In the genomic region with DNA sequence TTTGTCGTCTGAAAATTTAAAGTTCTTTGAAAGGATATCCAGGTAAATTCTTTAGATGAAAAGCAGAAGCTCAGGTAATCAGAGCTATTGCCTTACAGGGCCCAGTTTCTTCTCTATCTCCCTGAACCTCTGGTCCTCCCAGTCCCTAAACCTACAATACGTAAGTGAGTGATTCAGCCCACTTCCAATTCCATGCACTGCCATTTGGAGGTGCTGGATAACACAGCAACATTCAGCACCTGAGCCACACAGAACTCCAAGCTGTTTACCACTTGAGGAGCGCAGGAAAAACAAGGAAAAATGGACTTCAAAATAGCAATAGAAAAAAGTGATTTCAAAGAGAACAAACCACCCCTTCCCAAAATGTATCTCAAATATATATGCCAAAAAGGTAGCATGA, we compare ENCODE assay signal across 13 cellular contexts.
"Had no signal": no experiment of that assay in that cellular context is flagged by ENCODE, and none has a peak within 500 bp of the region (broad histone marks: within the 10 kb centered on the region; RNA-seq: fewer than 3 reads in every experiment).

No MANE protein-coding gene starts in this region.

- H3K9me3 Mint-ChIP-seq: activated T-helper 1 cell treated with anti-CD3 and anti-CD28 coated beads, Interleukin-12 subunit alpha, Interleukin-12 subunit beta, Interleukin-2, Interleukin-4 antibody, amounts not matched to agents 30 ng/mL and 10 ng/mL and 1 ng/mL, durations not matched to agents 14 hours and 24 hours and 36 hours had no signal

- H3K4me3 ChIP-seq: cardiac muscle cell, gastrocnemius medialis, stomach, thoracic aorta had no signal

- H3K36me3 Mint-ChIP-seq: mesothelial cell of epicardium had no signal

- H3K4me1 Mint-ChIP-seq: mesothelial cell of epicardium had no signal

- H3K27ac ChIP-seq: cardiac muscle cell, gastrocnemius medialis, stomach, thoracic aorta had no signal

- H3K27ac Mint-ChIP-seq: activated CD8-positive, alpha-beta T cell treated with anti-CD3 and anti-CD28 coated beads, Interleukin-2, amount 10 ng/mL, durations not matched to agents 7 days and 5 days; activated T-helper 1 cell treated with anti-CD3 and anti-CD28 coated beads, Interleukin-12 subunit alpha, Interleukin-12 subunit beta, Interleukin-2, Interleukin-4 antibody, amounts not matched to agents 30 ng/mL and 10 ng/mL and 1 ng/mL, durations not matched to agents 14 hours and 24 hours and 36 hours; mesothelial cell of epicardium had no signal

- H3K4me3 Mint-ChIP-seq: activated CD8-positive, alpha-beta T cell treated with anti-CD3 and anti-CD28 coated beads, Interleukin-2, amount 10 ng/mL, durations not matched to agents 7 days and 5 days; activated T-helper 1 cell treated with anti-CD3 and anti-CD28 coated beads, Interleukin-12 subunit alpha, Interleukin-12 subunit beta, Interleukin-2, Interleukin-4 antibody, amounts not matched to agents 30 ng/mL and 10 ng/mL and 1 ng/mL, durations not matched to agents 14 hours and 24 hours and 36 hours; mesothelial cell of epicardium had no signal

- H3K27me3 ChIP-seq: cardiac muscle cell, gastrocnemius medialis, stomach had no signal

- H3K4me1 ChIP-seq: gastrocnemius medialis, stomach had no signal

- DNase-seq: activated CD4-positive, alpha-beta T cell treated with anti-CD3 and anti-CD28 coated beads for 48 hours; activated CD8-positive, alpha-beta memory T cell treated with anti-CD3 and anti-CD28 coated beads, Interleukin-2, amount 50 U/mL, for 48 hours; activated CD8-positive, alpha-beta T cell treated with anti-CD3 and anti-CD28 coated beads, Interleukin-2, amount 10 ng/mL, durations not matched to agents 7 days and 5 days; activated naive CD4-positive, alpha-beta T cell treated with Interleukin-2 at 50 U/mL for 16 hours; gastrocnemius medialis; kidney glomerular epithelial cell; retina; stimulated activated CD4-positive, alpha-beta T cell treated with anti-CD3 and anti-CD28 coated beads, Interleukin-4, amount 100 ng/mL, for 4 hours; stomach had no signal

- H3K36me3 ChIP-seq: cardiac muscle cell, gastrocnemius medialis, stomach, thoracic aorta had no signal

- H3K9me3 ChIP-seq: gastrocnemius medialis, thoracic aorta had no signal
